7 cellular contexts compared by ENCODE assay signal in genomic region chr10:116787893-116788665, GRCh38. TPM values are rescaled to one million over a fixed set of nuclear protein-coding genes. Genes with fewer than 3 reads are reported as not detected.
A peak's percentile ranks its signal among the peaks of the same experiment; 100 is the strongest.
DNase-seq lines count a peak whose midpoint lies in the region; ATAC-seq and TF ChIP-seq lines count a peak whose summit lies in the region.

No MANE protein-coding gene starts in this region.

- no peak overlapping the region for H3K27ac ChIP-seq in WERI-Rb-1
- H3K27ac ChIP-seq in breast epithelium, result no peak overlapping the region

- H3K36me3 ChIP-seq in WERI-Rb-1 (no peaks in the 10 kb centered on the region), breast epithelium (no peaks in the 10 kb centered on the region)

- DNase-seq in GM13976 (ENCODE audit: low spot score), result peak; percentile 77
- DNase-seq in NCI-H1417 treated with DMSO at 0.1 percent for 48 hours (lab: John Stamatoyannopoulos, UW), result peak; percentile 5
- peak; percentile 82 for DNase-seq in WERI-Rb-1
- peak; percentile 62 to 79 for DNase-seq in breast epithelium (ENCODE audit: low spot score in 2 of 2)
- peak; percentile 87 for DNase-seq in inferior parietal cortex (ENCODE audit: extremely low spot score)
- peak; percentile 51 to 79 (median 56) for DNase-seq in stimulated activated CD4-positive, alpha-beta T cell treated with anti-CD3 and anti-CD28 coated beads, Interleukin-12 subunit alpha, Interleukin-12 subunit beta, amount 100 ng/mL, for 48 hours (ENCODE audit: low read depth in 2 of 3, low spot score in 1 of 3)

- H3K9me3 ChIP-seq in WERI-Rb-1 (ENCODE audit: severe bottlenecking) (no peaks in the 10 kb centered on the region), breast epithelium (no peaks in the 10 kb centered on the region)

- H3K27me3 ChIP-seq in WERI-Rb-1 (ENCODE audit: insufficient read depth, low read depth, severe bottlenecking) (no peaks in the 10 kb centered on the region), breast epithelium (peaks cover 0 to 3% of the 10 kb centered on the region in 2 donors)

- in situ Hi-C loops in GM13976 (cut with MboI; ENCODE audit: low sequenced_read_pairs, unreplicated experiment), result loop anchor here (25.0 kb wide), 1 partner anchor 101 kb away; no protein-coding TSS in a partner anchor

- H3K4me1 ChIP-seq in breast epithelium, result no peaks in the 10 kb centered on the region

- H3K4me3 ChIP-seq in WERI-Rb-1 (ENCODE audit: low read depth, low read length), result peak overlapping the region; percentile 39
- peak overlapping the region in 2 of 3 donors; percentile 20 to 48 for H3K4me3 ChIP-seq in breast epithelium

- intact Hi-C loops in breast epithelium (cut with DNase I; ENCODE audit: low total_unique reads), result no loop called here

- no peak for TF ChIP-seq POLR2A in breast epithelium (IDR thresholded peaks at IDR 0.05)

- TF ChIP-seq CTCF in GM13976 (IDR thresholded peaks at IDR 0.05; ENCODE audit: borderline replicate concordance, control extremely low read depth, extremely low read depth, insufficient read depth, missing control alignments), result peak; percentile 99
- TF ChIP-seq CTCF in WERI-Rb-1 (IDR thresholded peaks at IDR 0.05; ENCODE audit: low read depth, low read length), result peak; percentile 83
- TF ChIP-seq CTCF in breast epithelium (IDR thresholded peaks at IDR 0.05), result peak; percentile 93 to 98 (median 95)

- peak; percentile 82 for ATAC-seq in HG02623 (IDR thresholded peaks at IDR 0.05; ENCODE audit: unreplicated experiment)

RNA-seq across cellular contexts. Expression of gene HSPA12A, which starts 45.7 kb away (rescaled TPM):
- total RNA-seq in breast epithelium, result 10 to 100 TPM; 13.2 to 23.6 (median 14.2) TPM

Comparison
In these comparisons a context has a peak if more than half of its experiments do, and no peak if none do; other contexts are left out.
1. DNase-seq: peak in every context shown above with its lines; median percentile 87 in inferior parietal cortex; 82 in WERI-Rb-1; 77 in GM13976; 70 in breast epithelium; 56 in stimulated activated CD4-positive, alpha-beta T cell treated with anti-CD3 and anti-CD28 coated beads, Interleukin-12 subunit alpha, Interleukin-12 subunit beta, amount 100 ng/mL, for 48 hours; 5 in NCI-H1417 treated with DMSO at 0.1 percent for 48 hours.